Comparison of ENCODE assay signal across 15 cellular contexts in the genomic region with DNA sequence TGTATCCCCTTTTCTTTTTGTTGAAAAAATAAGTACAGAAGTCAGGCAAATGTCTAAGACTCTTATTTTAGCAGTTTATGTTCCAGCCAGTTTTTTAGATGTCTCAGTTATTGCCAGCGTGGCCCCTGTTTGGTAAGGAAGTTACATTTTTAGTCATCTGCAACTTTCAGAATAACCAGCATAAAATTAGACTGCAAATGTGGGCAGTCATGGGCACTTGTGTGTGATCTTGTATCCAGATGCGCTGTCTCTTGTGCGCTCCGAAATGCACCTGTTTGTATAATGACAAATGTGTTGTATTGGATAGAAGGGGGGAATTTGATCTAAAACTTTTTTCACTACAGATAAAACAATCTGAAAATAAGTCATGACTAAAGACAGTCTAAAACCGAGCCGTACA. TPM values are rescaled to one million over a fixed set of nuclear protein-coding genes. Genes with fewer than 3 reads are reported as not detected.
DNase-seq lines count a peak whose midpoint lies in the region; ATAC-seq and TF ChIP-seq lines count a peak whose summit lies in the region.
"Had no signal": no experiment of that assay in that cellular context is flagged by ENCODE, and none has a peak within 500 bp of the region (broad histone marks: within the 10 kb centered on the region; RNA-seq: fewer than 3 reads in every experiment).

No MANE protein-coding gene starts in this region.

- H3K27me3 ChIP-seq in OCI-LY3 (ENCODE audit: low read depth, low read length) = peaks cover 34% of the 10 kb centered on the region
- H3K27me3 ChIP-seq in naive thymus-derived CD4-positive, alpha-beta T cell (ENCODE audit: control insufficient read depth in 2 of 2, insufficient read depth in 2 of 2, low read length in 2 of 2) = no peaks in the 10 kb centered on the region
- no peaks in the 10 kb centered on the region for H3K27me3 ChIP-seq in trophoblast cell (ENCODE audit: insufficient read depth, low read length)

- H3K23ac ChIP-seq in trophoblast cell (ENCODE audit: low read length) = no peak overlapping the region

- no peak overlapping the region for H2AFZ ChIP-seq in OCI-LY3 (ENCODE audit: low read depth, low read length)
- H2AFZ ChIP-seq in trophoblast cell (ENCODE audit: insufficient read depth, low read length, poor library complexity) = no peak overlapping the region

- H3K79me2 ChIP-seq in OCI-LY3 (ENCODE audit: low read length) (no peaks in the 10 kb centered on the region), trophoblast cell (ENCODE audit: control insufficient read depth, insufficient read depth, low read length, poor library complexity) (no peaks in the 10 kb centered on the region)

- no peak overlapping the region for H3K9ac ChIP-seq in OCI-LY3 (ENCODE audit: low read length)
- H3K9ac ChIP-seq in trophoblast cell (ENCODE audit: low read length) = no peak overlapping the region

- no peaks in the 10 kb centered on the region for H3K79me1 ChIP-seq in trophoblast cell (ENCODE audit: low read length)

- no peak overlapping the region for H4K8ac ChIP-seq in trophoblast cell (ENCODE audit: low read depth, low read length)

- peaks cover 22% of the 10 kb centered on the region for H3K4me1 ChIP-seq in OCI-LY3 (ENCODE audit: low read length)
- peaks cover 51 to 55% of the 10 kb centered on the region in 2 donors for H3K4me1 ChIP-seq in naive thymus-derived CD4-positive, alpha-beta T cell (ENCODE audit: control insufficient read depth in 2 of 2, insufficient read depth in 2 of 2, low read length in 2 of 2)
- H3K4me1 ChIP-seq in trophoblast cell (ENCODE audit: control insufficient read depth in 1 of 2, insufficient read depth in 2 of 2, low read length in 2 of 2) = no peaks in the 10 kb centered on the region

- no peak overlapping the region for H2AK5ac ChIP-seq in trophoblast cell (ENCODE audit: low read length)

- ATAC-seq in GM21723 (IDR thresholded peaks at IDR 0.05; ENCODE audit: unreplicated experiment) = peak; percentile 61
- no peak for ATAC-seq in naive thymus-derived CD4-positive, alpha-beta T cell
- ATAC-seq in HG03045 (IDR thresholded peaks at IDR 0.05; ENCODE audit: unreplicated experiment) = no peak

- DNase-seq in activated CD4-positive, alpha-beta T cell treated with anti-CD3 and anti-CD28 coated beads for 48 hours = peak; percentile 9
- no peak for DNase-seq in activated CD4-positive, alpha-beta T cell treated with anti-CD3 and anti-CD28 coated beads for 4 hours
- no peak for DNase-seq in naive thymus-derived CD4-positive, alpha-beta T cell
- DNase-seq in trophoblast cell (no peak), mucosa of gallbladder (ENCODE audit: low spot score) (no peak)
- DNase-seq: activated CD4-positive, alpha-beta T cell treated with anti-CD3 and anti-CD28 coated beads, Interleukin-2, amount 50 U/mL, for 1 hour; kidney; NCI-H187; occipital lobe; stimulated activated CD4-positive, alpha-beta T cell treated with anti-CD3 and anti-CD28 coated beads, Interleukin-1b, Interleukin-23, amount 100 ng/mL, for 48 hours had no signal

- no peak overlapping the region for H2BK5ac ChIP-seq in trophoblast cell (ENCODE audit: low read depth, low read length, poor library complexity)

- H3K4me3 ChIP-seq in OCI-LY3 (ENCODE audit: low read length) (no peak overlapping the region), trophoblast cell (ENCODE audit: low read depth, low read length) (no peak overlapping the region)
- no peak overlapping the region for H3K4me3 ChIP-seq in naive thymus-derived CD4-positive, alpha-beta T cell (ENCODE audit: low read length)

- H3K14ac ChIP-seq in trophoblast cell (ENCODE audit: low read length) = no peak overlapping the region

- H3K27ac ChIP-seq in OCI-LY3 (ENCODE audit: low read length) (no peak overlapping the region), trophoblast cell (ENCODE audit: low read depth, low read length) (no peak overlapping the region)
- peak overlapping the region; percentile 81 for H3K27ac ChIP-seq in naive thymus-derived CD4-positive, alpha-beta T cell (ENCODE audit: low read depth, low read length)

- H3K27ac Mint-ChIP-seq in naive thymus-derived CD4-positive, alpha-beta T cell = peak overlapping the region in 8 of 9 donors; percentile 62 to 100 (median 98)
- H3K27ac Mint-ChIP-seq: type B pancreatic cell had no signal

- H3K36me3 ChIP-seq in OCI-LY3 (replicated peaks; ENCODE audit: low read depth, low read length) (no peaks in the 10 kb centered on the region), trophoblast cell (ENCODE audit: control insufficient read depth in 1 of 2, insufficient read depth in 2 of 2, low read length in 2 of 2) (peaks cover 36% of the 10 kb centered on the region in 2 experiments)
- H3K36me3 ChIP-seq in naive thymus-derived CD4-positive, alpha-beta T cell (ENCODE audit: control insufficient read depth in 2 of 3, insufficient read depth in 3 of 3, low read length in 3 of 3) = peaks cover 0 to 8% (median 0%) of the 10 kb centered on the region in 3 experiments

- H3K36me3 Mint-ChIP-seq in naive thymus-derived CD4-positive, alpha-beta T cell = peaks cover 0 to 22% (median 0%) of the 10 kb centered on the region in 5 donors

- no peak overlapping the region for H2BK12ac ChIP-seq in trophoblast cell (ENCODE audit: low read length)

- CTCF ChIA-PET in naive thymus-derived CD4-positive, alpha-beta T cell (lab: Charles Lee) = interaction anchor here (2.4 to 4.8 kb wide), 3 partner anchors 15 to 35 kb away, joined by 6 to 23 read pairs (median 18); no protein-coding TSS in a partner anchor

- peaks cover 12 to 55% (median 53%) of the 10 kb centered on the region in 7 donors for H3K4me1 Mint-ChIP-seq in naive thymus-derived CD4-positive, alpha-beta T cell

- H3K4me2 ChIP-seq in OCI-LY3 (ENCODE audit: low read length) (peak overlapping the region; percentile 51), trophoblast cell (ENCODE audit: low read length) (no peak overlapping the region)

- peaks cover 1% of the 10 kb centered on the region; the same call in 1 of the 2 replicates for H4K20me1 ChIP-seq in OCI-LY3 (ENCODE audit: insufficient read depth, low read length)

- WGBS in trophoblast cell (ENCODE audit: extremely low coverage, insufficient coverage, insufficient read length) = no CpG with 5 or more reads among the region's 6 CpGs

- POLR2A ChIA-PET in naive thymus-derived CD4-positive, alpha-beta T cell (lab: Charles Lee) = interaction anchor here (1.0 to 4.7 kb wide), 4 partner anchors 17 to 42 kb away, joined by 4 to 39 read pairs (median 24); no protein-coding TSS in a partner anchor

- no peak for TF ChIP-seq CTCF in OCI-LY3 (IDR thresholded peaks at IDR 0.05; ENCODE audit: low read depth, low read length)

- intact Hi-C loops in naive thymus-derived CD4-positive, alpha-beta T cell (cut with micrococcal nuclease) = loop anchor here in 1 of 2 donors (10.0 kb wide), 1 partner anchor 768 kb away; no protein-coding TSS in a partner anchor

- no peaks in the 10 kb centered on the region for H3K9me3 ChIP-seq in OCI-LY3 (ENCODE audit: insufficient read depth, low read length)
- H3K9me3 ChIP-seq in naive thymus-derived CD4-positive, alpha-beta T cell (ENCODE audit: control insufficient read depth in 2 of 3, low read length in 3 of 3) = no peaks in the 10 kb centered on the region
- H3K9me3 ChIP-seq in trophoblast cell (ENCODE audit: insufficient read depth, low read depth, low read length) = peaks cover 4% of the 10 kb centered on the region

- H2BK120ac ChIP-seq in trophoblast cell (ENCODE audit: insufficient read depth, low read length, poor library complexity) = no peak overlapping the region

- H3K4me3 Mint-ChIP-seq in naive thymus-derived CD4-positive, alpha-beta T cell = peak overlapping the region in 2 of 10 donors; percentile 38 to 42
- H3K4me3 Mint-ChIP-seq: brain, type B pancreatic cell had no signal

- H4K91ac ChIP-seq in trophoblast cell (ENCODE audit: low read depth, low read length) = no peak overlapping the region

- no peak overlapping the region for H4K12ac ChIP-seq in trophoblast cell (ENCODE audit: low read depth, low read length)

- H3K27me3 Mint-ChIP-seq in naive thymus-derived CD4-positive, alpha-beta T cell = no peaks in the 10 kb centered on the region
- H3K27me3 Mint-ChIP-seq: brain, type B pancreatic cell had no signal

- no peak overlapping the region for H3K4ac ChIP-seq in trophoblast cell (ENCODE audit: low read depth, low read length)

- no peak overlapping the region for H3K18ac ChIP-seq in trophoblast cell (ENCODE audit: low read length)

- no peaks in the 10 kb centered on the region for H3K9me3 Mint-ChIP-seq in naive thymus-derived CD4-positive, alpha-beta T cell
- H3K9me3 Mint-ChIP-seq: type B pancreatic cell had no signal

RNA-seq across cellular contexts. Expression of gene CLCN4, which starts 44.3 kb away (rescaled TPM):
- total RNA-seq in naive thymus-derived CD4-positive, alpha-beta T cell = under 1 TPM in 4 of 5 experiments, not detected in 1; 0.11 to 0.42 (median 0.20) TPM
- under 1 TPM in 1 of 2 donors, not detected in 1; 0.02 TPM for polyA plus RNA-seq in naive thymus-derived CD4-positive, alpha-beta T cell
- polyA plus RNA-seq in trophoblast cell (2013) = 1.4 TPM in 2 replicates
- 8.0 TPM for total RNA-seq in mucosa of gallbladder
